Comparison of ENCODE assay signal across 1 cellular context in genomic region chr17:8117367-8117979, GRCh38.
TF ChIP-seq lines count a peak whose summit lies in the region.

No MANE protein-coding gene starts in this region.

TF ChIP-seq in HepG2, 621 proteins besides CTCF, POLR2A, EP300 and RAD21:
- TF ChIP-seq, protein P1, sequence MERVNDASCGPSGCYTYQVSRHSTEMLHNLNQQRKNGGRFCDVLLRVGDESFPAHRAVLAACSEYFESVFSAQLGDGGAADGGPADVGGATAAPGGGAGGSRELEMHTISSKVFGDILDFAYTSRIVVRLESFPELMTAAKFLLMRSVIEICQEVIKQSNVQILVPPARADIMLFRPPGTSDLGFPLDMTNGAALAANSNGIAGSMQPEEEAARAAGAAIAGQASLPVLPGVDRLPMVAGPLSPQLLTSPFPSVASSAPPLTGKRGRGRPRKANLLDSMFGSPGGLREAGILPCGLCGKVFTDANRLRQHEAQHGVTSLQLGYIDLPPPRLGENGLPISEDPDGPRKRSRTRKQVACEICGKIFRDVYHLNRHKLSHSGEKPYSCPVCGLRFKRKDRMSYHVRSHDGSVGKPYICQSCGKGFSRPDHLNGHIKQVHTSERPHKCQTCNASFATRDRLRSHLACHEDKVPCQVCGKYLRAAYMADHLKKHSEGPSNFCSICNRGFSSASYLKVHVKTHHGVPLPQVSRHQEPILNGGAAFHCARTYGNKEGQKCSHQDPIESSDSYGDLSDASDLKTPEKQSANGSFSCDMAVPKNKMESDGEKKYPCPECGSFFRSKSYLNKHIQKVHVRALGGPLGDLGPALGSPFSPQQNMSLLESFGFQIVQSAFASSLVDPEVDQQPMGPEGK (CRISPR knock-in tag; IDR thresholded peaks at IDR 0.05) = peak; percentile 17; the same call in 1 of the 2 replicates
- no peak for TF ChIP-seq DNMT3B (CRISPR knock-in tag; conservative IDR thresholded peaks at IDR 0.05)
- TF ChIP-seq, protein P2, sequence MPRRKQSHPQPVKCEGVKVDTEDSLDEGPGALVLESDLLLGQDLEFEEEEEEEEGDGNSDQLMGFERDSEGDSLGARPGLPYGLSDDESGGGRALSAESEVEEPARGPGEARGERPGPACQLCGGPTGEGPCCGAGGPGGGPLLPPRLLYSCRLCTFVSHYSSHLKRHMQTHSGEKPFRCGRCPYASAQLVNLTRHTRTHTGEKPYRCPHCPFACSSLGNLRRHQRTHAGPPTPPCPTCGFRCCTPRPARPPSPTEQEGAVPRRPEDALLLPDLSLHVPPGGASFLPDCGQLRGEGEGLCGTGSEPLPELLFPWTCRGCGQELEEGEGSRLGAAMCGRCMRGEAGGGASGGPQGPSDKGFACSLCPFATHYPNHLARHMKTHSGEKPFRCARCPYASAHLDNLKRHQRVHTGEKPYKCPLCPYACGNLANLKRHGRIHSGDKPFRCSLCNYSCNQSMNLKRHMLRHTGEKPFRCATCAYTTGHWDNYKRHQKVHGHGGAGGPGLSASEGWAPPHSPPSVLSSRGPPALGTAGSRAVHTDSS (CRISPR knock-in tag; conservative IDR thresholded peaks at IDR 0.05) = no peak
- no peak for TF ChIP-seq DPF2 (CRISPR knock-in tag; IDR thresholded peaks at IDR 0.05; ENCODE audit: borderline replicate concordance, low read depth)
- peak; percentile 65; the same call in 1 of the 2 replicates for TF ChIP-seq FLYWCH1 (CRISPR knock-in tag; IDR thresholded peaks at IDR 0.05)
- TF ChIP-seq HDAC1 (CRISPR knock-in tag; IDR thresholded peaks at IDR 0.05) = peak; percentile 4; the same call in 1 of the 2 replicates
- TF ChIP-seq ZBTB49 (CRISPR knock-in tag; IDR thresholded peaks at IDR 0.05; ENCODE audit: borderline replicate concordance) = no peak
- 0 out of 2 replicates have a peak, but pooled peaks have one; percentile 26 for TF ChIP-seq RELA (CRISPR knock-in tag; IDR thresholded peaks at IDR 0.05)
- 0 out of 2 replicates have a peak, but pooled peaks have one; percentile 17 for TF ChIP-seq MED1 (CRISPR knock-in tag; IDR thresholded peaks at IDR 0.05)
- TF ChIP-seq, protein P3, sequence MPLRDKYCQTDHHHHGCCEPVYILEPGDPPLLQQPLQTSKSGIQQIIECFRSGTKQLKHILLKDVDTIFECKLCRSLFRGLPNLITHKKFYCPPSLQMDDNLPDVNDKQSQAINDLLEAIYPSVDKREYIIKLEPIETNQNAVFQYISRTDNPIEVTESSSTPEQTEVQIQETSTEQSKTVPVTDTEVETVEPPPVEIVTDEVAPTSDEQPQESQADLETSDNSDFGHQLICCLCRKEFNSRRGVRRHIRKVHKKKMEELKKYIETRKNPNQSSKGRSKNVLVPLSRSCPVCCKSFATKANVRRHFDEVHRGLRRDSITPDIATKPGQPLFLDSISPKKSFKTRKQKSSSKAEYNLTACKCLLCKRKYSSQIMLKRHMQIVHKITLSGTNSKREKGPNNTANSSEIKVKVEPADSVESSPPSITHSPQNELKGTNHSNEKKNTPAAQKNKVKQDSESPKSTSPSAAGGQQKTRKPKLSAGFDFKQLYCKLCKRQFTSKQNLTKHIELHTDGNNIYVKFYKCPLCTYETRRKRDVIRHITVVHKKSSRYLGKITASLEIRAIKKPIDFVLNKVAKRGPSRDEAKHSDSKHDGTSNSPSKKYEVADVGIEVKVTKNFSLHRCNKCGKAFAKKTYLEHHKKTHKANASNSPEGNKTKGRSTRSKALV (CRISPR knock-in tag; IDR thresholded peaks at IDR 0.05) = 0 out of 2 replicates have a peak, but pooled peaks have one; percentile 28
- TF ChIP-seq ARNTL (CRISPR knock-in tag; IDR thresholded peaks at IDR 0.05) = 0 out of 2 replicates have a peak, but pooled peaks have one; percentile 62
- TF ChIP-seq BHLHE40 (IDR thresholded peaks at IDR 0.05; ENCODE audit: low read length) = peak; percentile 53
- peak; percentile 22; the same call in 1 of the 2 replicates for TF ChIP-seq ZNF687 (CRISPR knock-in tag; IDR thresholded peaks at IDR 0.05)
- peak; percentile 68 for TF ChIP-seq HNF4A (CRISPR knock-in tag; IDR thresholded peaks at IDR 0.05)
- TF ChIP-seq ELF3 (CRISPR knock-in tag; IDR thresholded peaks at IDR 0.05) = 0 out of 2 replicates have a peak, but pooled peaks have one; percentile 17
- TF ChIP-seq ZFP90 (CRISPR knock-in tag; IDR thresholded peaks at IDR 0.05; ENCODE audit: borderline replicate concordance) = 0 out of 2 replicates have a peak, but pooled peaks have one; percentile 8
- peak; percentile 31; the same call in 1 of the 2 replicates for TF ChIP-seq SAP130 (CRISPR knock-in tag; IDR thresholded peaks at IDR 0.05; ENCODE audit: low read depth)
- peak; percentile 25; the same call in 1 of the 2 replicates for TF ChIP-seq RARA (CRISPR knock-in tag; IDR thresholded peaks at IDR 0.05)
- TF ChIP-seq, protein P4, sequence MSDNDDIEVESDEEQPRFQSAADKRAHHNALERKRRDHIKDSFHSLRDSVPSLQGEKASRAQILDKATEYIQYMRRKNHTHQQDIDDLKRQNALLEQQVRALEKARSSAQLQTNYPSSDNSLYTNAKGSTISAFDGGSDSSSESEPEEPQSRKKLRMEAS (IDR thresholded peaks at IDR 0.05) = 0 out of 2 replicates have a peak, but pooled peaks have one; percentile 37
